Comparison of ENCODE assay signal across 13 cellular contexts in genomic region chr15:63519548-63520178, GRCh38.
"Had no signal": no experiment of that assay in that cellular context is flagged by ENCODE, and none has a peak within 500 bp of the region (broad histone marks: within the 10 kb centered on the region; RNA-seq: fewer than 3 reads in every experiment).

No MANE protein-coding gene starts in this region.

- ATAC-seq: heart right ventricle, left ventricle myocardium superior, SK-N-SH treated with all-trans-retinoic acid at 6 μM for 48 hours had no signal

- H3K27ac Mint-ChIP-seq: activated T-helper 1 cell treated with anti-CD3 and anti-CD28 coated beads, Interleukin-12 subunit alpha, Interleukin-12 subunit beta, Interleukin-2, Interleukin-4 antibody, amounts not matched to agents 30 ng/mL and 10 ng/mL and 1 ng/mL, durations not matched to agents 14 hours and 24 hours and 36 hours; T-helper 1 cell treated with Interleukin-12 subunit alpha and Interleukin-12 subunit beta and Interleukin-4 antibody, amounts not matched to agents 30 μg/mL and 1 μg/mL, for 36 hours had no signal

- H3K9me3 Mint-ChIP-seq: activated B cell treated with CpG ODN at 0.5 μM for 24 hours; activated naive CD4-positive, alpha-beta T cell treated with anti-CD3 and anti-CD28 coated beads, Interleukin-2, amount 50 U/mL, for 72 hours; activated T-helper 1 cell treated with anti-CD3 and anti-CD28 coated beads, Interleukin-12 subunit alpha, Interleukin-12 subunit beta, Interleukin-2, Interleukin-4 antibody, amounts not matched to agents 30 ng/mL and 10 ng/mL and 1 ng/mL, durations not matched to agents 14 hours and 24 hours and 36 hours; T-helper 1 cell treated with Interleukin-12 subunit alpha and Interleukin-12 subunit beta and Interleukin-4 antibody, amounts not matched to agents 30 μg/mL and 1 μg/mL, for 36 hours had no signal

- H3K27ac ChIP-seq: esophagus squamous epithelium, heart right ventricle had no signal

- H3K4me3 Mint-ChIP-seq: activated B cell treated with CpG ODN at 0.5 μM for 24 hours; activated T-helper 1 cell treated with anti-CD3 and anti-CD28 coated beads, Interleukin-12 subunit alpha, Interleukin-12 subunit beta, Interleukin-2, Interleukin-4 antibody, amounts not matched to agents 30 ng/mL and 10 ng/mL and 1 ng/mL, durations not matched to agents 14 hours and 24 hours and 36 hours; T-helper 1 cell treated with Interleukin-12 subunit alpha and Interleukin-12 subunit beta and Interleukin-4 antibody, amounts not matched to agents 30 μg/mL and 1 μg/mL, for 36 hours had no signal

- H3K27me3 ChIP-seq: esophagus squamous epithelium, heart right ventricle had no signal

- H3K36me3 ChIP-seq: esophagus squamous epithelium, heart right ventricle had no signal

- H3K9me3 ChIP-seq: esophagus squamous epithelium, heart right ventricle had no signal

- DNase-seq: activated B cell treated with CpG ODN at 0.5 μM for 24 hours; activated CD4-positive, alpha-beta T cell treated with anti-CD3 and anti-CD28 coated beads, Interleukin-2, amount 50 U/mL, for 4 hours; esophagus squamous epithelium; foreskin melanocyte; heart right ventricle; kidney; left ventricle myocardium superior; retina; trophoblast cell had no signal

- H3K27me3 Mint-ChIP-seq: activated B cell treated with CpG ODN at 0.5 μM for 24 hours had no signal

- H3K4me3 ChIP-seq: esophagus squamous epithelium, heart right ventricle had no signal

- FAIRE-seq: kidney had no signal

- H3K36me3 Mint-ChIP-seq: activated naive CD4-positive, alpha-beta T cell treated with anti-CD3 and anti-CD28 coated beads, Interleukin-2, amount 50 U/mL, for 72 hours had no signal
